ENCODE assay signal across 18 cellular contexts in genomic region chr12:43332977-43333649, GRCh38.
DNase-seq lines count a peak whose midpoint lies in the region; ATAC-seq, FAIRE-seq and TF ChIP-seq lines count a peak whose summit lies in the region.
"Had no signal": no experiment of that assay in that cellular context is flagged by ENCODE, and none has a peak within 500 bp of the region (broad histone marks: within the 10 kb centered on the region; RNA-seq: fewer than 3 reads in every experiment).

No MANE protein-coding gene starts in this region.

- H3K9me3 Mint-ChIP-seq in endothelial cell (ENCODE audit: unreplicated experiment): no peaks in the 10 kb centered on the region

- H3K36me3 Mint-ChIP-seq in endothelial cell (ENCODE audit: low read depth, unreplicated experiment): peaks cover 3% of the 10 kb centered on the region
- H3K36me3 Mint-ChIP-seq: natural killer cell treated with Interleukin-12 subunit alpha and Interleukin-12 subunit beta and Interleukin-15 and Interleukin-18, amount 100 ng/mL, for 72 hours; stimulated activated effector memory CD8-positive, alpha-beta T cell treated with anti-CD3 and anti-CD28 coated beads, Interleukin-12 subunit alpha, Interleukin-12 subunit beta, amount 100 ng/mL, for 72 hours had no signal

- in situ Hi-C loops in GM13976 (cut with MboI; ENCODE audit: low sequenced_read_pairs, unreplicated experiment): no loop called here

- ATAC-seq in HG03378 (IDR thresholded peaks at IDR 0.05; ENCODE audit: unreplicated experiment): no peak
- ATAC-seq: natural killer cell treated with Interleukin-12 subunit alpha and Interleukin-12 subunit beta and Interleukin-15 and Interleukin-18, amount 100 ng/mL, for 72 hours; right cardiac atrium; stimulated activated effector memory CD8-positive, alpha-beta T cell treated with anti-CD3 and anti-CD28 coated beads, Interleukin-12 subunit alpha, Interleukin-12 subunit beta, amount 100 ng/mL, for 72 hours had no signal

- H3K27me3 Mint-ChIP-seq in endothelial cell (ENCODE audit: unreplicated experiment): peaks cover under 1% of the 10 kb centered on the region
- H3K27me3 Mint-ChIP-seq: natural killer cell treated with Interleukin-12 subunit alpha and Interleukin-12 subunit beta and Interleukin-15 and Interleukin-18, amount 100 ng/mL, for 72 hours had no signal

- no peak overlapping the region for H3K4me3 ChIP-seq in fibroblast of pulmonary artery (replicated peaks; ENCODE audit: low read depth, low read length)
- H3K4me3 ChIP-seq: BLaER1 treated with 17β-estradiol and CSF1 and Interleukin-3, amounts not matched to agents 10 nM and 100 nM; tibial nerve had no signal

- H3K27ac Mint-ChIP-seq in endothelial cell (ENCODE audit: unreplicated experiment): no peak overlapping the region
- H3K27ac Mint-ChIP-seq: natural killer cell treated with Interleukin-12 subunit alpha and Interleukin-12 subunit beta and Interleukin-15 and Interleukin-18, amount 100 ng/mL, for 72 hours; stimulated activated effector memory CD8-positive, alpha-beta T cell treated with anti-CD3 and anti-CD28 coated beads, Interleukin-12 subunit alpha, Interleukin-12 subunit beta, amount 100 ng/mL, for 72 hours had no signal

- H3K4me1 Mint-ChIP-seq in endothelial cell (ENCODE audit: unreplicated experiment): no peaks in the 10 kb centered on the region
- H3K4me1 Mint-ChIP-seq: stimulated activated effector memory CD8-positive, alpha-beta T cell treated with anti-CD3 and anti-CD28 coated beads, Interleukin-12 subunit alpha, Interleukin-12 subunit beta, amount 100 ng/mL, for 72 hours had no signal

- FAIRE-seq in HTR-8/SVneo (lab: Jason Lieb, UNC): no peak

- no peak for TF ChIP-seq CTCF in fibroblast of pulmonary artery (IDR thresholded peaks at IDR 0.05; ENCODE audit: low read length, missing control alignments)
- TF ChIP-seq CTCF in GM13976 (IDR thresholded peaks at IDR 0.05; ENCODE audit: borderline replicate concordance, control extremely low read depth, extremely low read depth, insufficient read depth, missing control alignments): no peak
- TF ChIP-seq CTCF in endothelial cell (IDR thresholded peaks at IDR 0.05; ENCODE audit: unreplicated experiment): no peak

- no peak overlapping the region for H3K4me3 Mint-ChIP-seq in endothelial cell (ENCODE audit: unreplicated experiment)
- H3K4me3 Mint-ChIP-seq: natural killer cell treated with Interleukin-12 subunit alpha and Interleukin-12 subunit beta and Interleukin-15 and Interleukin-18, amount 100 ng/mL, for 72 hours; stimulated activated effector memory CD8-positive, alpha-beta T cell treated with anti-CD3 and anti-CD28 coated beads, Interleukin-12 subunit alpha, Interleukin-12 subunit beta, amount 100 ng/mL, for 72 hours had no signal

- DNase-seq in HTR-8/SVneo (ENCODE audit: insufficient read length, low spot score) (peak; percentile 38), SW480 (ENCODE audit: low spot score) (peak; percentile 20), fibroblast of pulmonary artery (ENCODE audit: low read depth) (peak; percentile 76), renal cortical epithelial cell (ENCODE audit: low read depth) (peak; percentile 7), GM13976 (ENCODE audit: low spot score) (no peak), OCI-M2 (lab: John Stamatoyannopoulos, UW; ENCODE audit: unreplicated experiment) (no peak), endothelial cell (ENCODE audit: low spot score) (no peak)
- DNase-seq: activated naive CD4-positive, alpha-beta T cell treated with Interleukin-2 at 50 U/mL for 16 hours; central memory CD4-positive, alpha-beta T cell; DND-41; MM.1S; right cardiac atrium; WERI-Rb-1 had no signal

Comparison
In these comparisons a context has a peak if more than half of its experiments do, and no peak if none do; other contexts are left out.
1. DNase-seq: peak in HTR-8/SVneo (single experiment), SW480 (single experiment), fibroblast of pulmonary artery (single experiment) and renal cortical epithelial cell (single experiment); none in GM13976 (single experiment), OCI-M2 (single experiment) and endothelial cell (single experiment).